ENCODE assay signal across 16 cellular contexts in genomic region chr6:31189223-31189622, GRCh38. TPM values are rescaled to one million over a fixed set of nuclear protein-coding genes. Genes with fewer than 3 reads are reported as not detected.
"Had no signal": no experiment of that assay in that cellular context is flagged by ENCODE, and none has a peak within 500 bp of the region (broad histone marks: within the 10 kb centered on the region; RNA-seq: fewer than 3 reads in every experiment).

No MANE protein-coding gene starts in this region.

RNA-seq across cellular contexts. Expression of gene POU5F1, which starts 18.7 kb away (rescaled TPM):
- total RNA-seq: gastrocnemius medialis, glomerular endothelial cell, lung microvascular endothelial cell, mesothelial cell of epicardium had no signal

RNA-seq across cellular contexts. Expression of gene PSORS1C2, which starts 50.4 kb away (rescaled TPM):
- total RNA-seq: dermis blood vessel endothelial cell, dorsolateral prefrontal cortex, gastrocnemius medialis, glomerular endothelial cell, heart right ventricle, kidney, left cardiac atrium, left lung, left ventricle myocardium superior, lower lobe of right lung, lung microvascular endothelial cell, mesenteric fat pad, mesothelial cell of epicardium, mucosa of descending colon, myocyte had no signal
- polyA plus RNA-seq: heart right ventricle, immature natural killer cell had no signal
